In genomic region chr13:65638572-65639168, GRCh38 we compare ENCODE assay signal across 1 cellular context.
TF ChIP-seq lines count a peak whose summit lies in the region.

No MANE protein-coding gene starts in this region.

TF ChIP-seq in WTC11, 78 proteins besides CTCF, POLR2A, EP300 and RAD21 (continued from another document):
- TF ChIP-seq ZNF425 (CRISPR knock-in tag; conservative IDR thresholded peaks at IDR 0.05) (no peak), ZNF423 (CRISPR knock-in tag; IDR thresholded peaks at IDR 0.05) (no peak), IRF1 (CRISPR knock-in tag; IDR thresholded peaks at IDR 0.05) (no peak), JUN (CRISPR knock-in tag; IDR thresholded peaks at IDR 0.05) (no peak), ATF2 (CRISPR knock-in tag; IDR thresholded peaks at IDR 0.05; ENCODE audit: borderline replicate concordance, low read depth) (no peak), ZNF396 (CRISPR knock-in tag; IDR thresholded peaks at IDR 0.05; ENCODE audit: borderline replicate concordance) (no peak), CBFB (CRISPR knock-in tag; IDR thresholded peaks at IDR 0.05; ENCODE audit: low read depth) (no peak), PRDM15 (CRISPR knock-in tag; IDR thresholded peaks at IDR 0.05) (no peak), SMAD4 (CRISPR knock-in tag; IDR thresholded peaks at IDR 0.05) (no peak), USF1 (CRISPR knock-in tag; IDR thresholded peaks at IDR 0.05) (no peak), RORB (CRISPR knock-in tag; IDR thresholded peaks at IDR 0.05) (no peak), ZNF219 (CRISPR knock-in tag; IDR thresholded peaks at IDR 0.05; ENCODE audit: borderline replicate concordance) (no peak), RELA (CRISPR knock-in tag; IDR thresholded peaks at IDR 0.05; ENCODE audit: borderline replicate concordance) (no peak), SOX15 (CRISPR knock-in tag; IDR thresholded peaks at IDR 0.05) (no peak)
TF ChIP-seq in WTC11: peak in this region for 0.
